Comparison of ENCODE assay signal across 9 cellular contexts in genomic region chr6:139290787-139291294, GRCh38. TPM values are rescaled to one million over a fixed set of nuclear protein-coding genes. Genes with fewer than 3 reads are reported as not detected.
A peak's percentile ranks its signal among the peaks of the same experiment; 100 is the strongest.
DNase-seq lines count a peak whose midpoint lies in the region; ATAC-seq, FAIRE-seq and TF ChIP-seq lines count a peak whose summit lies in the region.
"Had no signal": no experiment of that assay in that cellular context is flagged by ENCODE, and none has a peak within 500 bp of the region (broad histone marks: within the 10 kb centered on the region; RNA-seq: fewer than 3 reads in every experiment).

No MANE protein-coding gene starts in this region.

- H3K36me3 ChIP-seq in GM06990 (ENCODE audit: control insufficient read depth, insufficient read depth, low read length) (no peaks in the 10 kb centered on the region), keratinocyte (ENCODE audit: control insufficient read depth in 2 of 2, extremely low read depth in 1 of 2, insufficient read depth in 2 of 2, low read length in 2 of 2) (no peaks in the 10 kb centered on the region), testis (ENCODE audit: low read depth, missing control alignments) (no peaks in the 10 kb centered on the region)

- dilution Hi-C loops in keratinocyte (cut with MboI; ENCODE audit: extremely low pct_ligation_motif_present, low sequenced_read_pairs), result no loop called here

- H3K9ac ChIP-seq in keratinocyte (ENCODE audit: control insufficient read depth, extremely low read depth, insufficient read depth, low read length), result no peak overlapping the region

- TF ChIP-seq CTCF in GM06990 (IDR thresholded peaks at IDR 0.05; ENCODE audit: insufficient read depth, low read length, poor library complexity, severe bottlenecking), result no peak
- TF ChIP-seq CTCF in keratinocyte (optimal IDR thresholded peaks at IDR 0.05 in 1 of 3, IDR thresholded peaks at IDR 0.05 in 1 of 3, conservative IDR thresholded peaks at IDR 0.05 in 1 of 3; ENCODE audit: extremely low read depth in 1 of 3, insufficient read depth in 2 of 3, low read length in 3 of 3), result no peak
- no peak for TF ChIP-seq CTCF in testis (IDR thresholded peaks at IDR 0.05)

- peaks cover 22% of the 10 kb centered on the region for H3K4me1 ChIP-seq in keratinocyte (ENCODE audit: control insufficient read depth, extremely low read depth, insufficient read depth, low read length)
- H3K4me1 ChIP-seq in testis, result peaks cover 15% of the 10 kb centered on the region

- FAIRE-seq in keratinocyte (lab: Jason Lieb, UNC), result peak; percentile 60

- no peak overlapping the region for H3K4me2 ChIP-seq in keratinocyte (ENCODE audit: control insufficient read depth, extremely low read depth, insufficient read depth, low read depth, low read length)

- peaks cover 0 to 8% of the 10 kb centered on the region in 2 donors for H3K36me3 Mint-ChIP-seq in activated naive CD4-positive, alpha-beta T cell treated with anti-CD3 and anti-CD28 coated beads, Interleukin-2, amount 50 U/mL, for 72 hours

- H3K9me3 Mint-ChIP-seq in activated naive CD4-positive, alpha-beta T cell treated with anti-CD3 and anti-CD28 coated beads, Interleukin-2, amount 50 U/mL, for 72 hours, result peaks cover 0 to 16% of the 10 kb centered on the region in 2 donors

- ATAC-seq in GM21381 (IDR thresholded peaks at IDR 0.05; ENCODE audit: unreplicated experiment), result peak; percentile 77
- peak; percentile 86 for ATAC-seq in HG03571 (IDR thresholded peaks at IDR 0.05; ENCODE audit: unreplicated experiment)
- peak; percentile 34 to 44 for ATAC-seq in activated naive CD4-positive, alpha-beta T cell treated with anti-CD3 and anti-CD28 coated beads, Interleukin-2, amount 50 U/mL, for 72 hours

- H4K20me1 ChIP-seq in keratinocyte (ENCODE audit: control insufficient read depth, extremely low read depth, insufficient read depth, low read length), result no peaks in the 10 kb centered on the region

- H3K9me3 ChIP-seq in keratinocyte (ENCODE audit: control insufficient read depth, low read depth, low read length) (no peaks in the 10 kb centered on the region), testis (no peaks in the 10 kb centered on the region)

- H3K27ac Mint-ChIP-seq in activated naive CD4-positive, alpha-beta T cell treated with anti-CD3 and anti-CD28 coated beads, Interleukin-2, amount 50 U/mL, for 72 hours, result peak overlapping the region; percentile 94 to 96

- H3K27ac ChIP-seq in keratinocyte (ENCODE audit: control insufficient read depth, insufficient read depth, low read length), result no peak overlapping the region
- peak overlapping the region; percentile 40 to 52 for H3K27ac ChIP-seq in testis
- H3K27ac ChIP-seq: SK-N-MC had no signal

- H3K9me1 ChIP-seq in keratinocyte (ENCODE audit: control insufficient read depth, extremely low read depth, insufficient read depth, low read length), result no peaks in the 10 kb centered on the region

- TF ChIP-seq POLR2A in testis (IDR thresholded peaks at IDR 0.05), result no peak

- no peaks in the 10 kb centered on the region for H3K79me2 ChIP-seq in keratinocyte (ENCODE audit: control insufficient read depth, insufficient read depth, low read length)

- intact Hi-C loops in testis (cut with DNase I; ENCODE audit: low total_unique reads) (no loop called here), posterior vena cava (cut with DNase I) (no loop called here)

- H3K27me3 ChIP-seq in GM06990 (replicated peaks; ENCODE audit: control insufficient read depth, insufficient read depth, low read length), result no peaks in the 10 kb centered on the region
- H3K27me3 ChIP-seq in keratinocyte (ENCODE audit: control insufficient read depth, extremely low read depth, insufficient read depth, low read length), result no peaks in the 10 kb centered on the region
- H3K27me3 ChIP-seq in testis, result no peaks in the 10 kb centered on the region

- DNase-seq in GM06990 (ENCODE audit: extremely low read depth, insufficient read length) (peak; percentile 68), keratinocyte (ENCODE audit: low read depth, low spot score) (no peak), testis (peak; percentile 26), SW480 (ENCODE audit: low spot score) (no peak), posterior vena cava (ENCODE audit: low spot score) (no peak)
- DNase-seq in activated naive CD4-positive, alpha-beta T cell treated with anti-CD3 and anti-CD28 coated beads, Interleukin-2, amount 50 U/mL, for 72 hours (ENCODE audit: low spot score in 2 of 2), result no peak

- H3K4me3 ChIP-seq in GM06990 (replicated peaks; ENCODE audit: low read depth, low read length), result peak overlapping the region; percentile 4; the same call in 1 of the 2 replicates
- H3K4me3 ChIP-seq in keratinocyte (ENCODE audit: control insufficient read depth in 2 of 3, extremely low read depth in 1 of 3, insufficient read depth in 2 of 3, low read depth in 1 of 3, low read length in 3 of 3), result no peak overlapping the region
- no peak overlapping the region for H3K4me3 ChIP-seq in testis
- H3K4me3 ChIP-seq: SK-N-MC had no signal

- WGBS in testis, 2 donors, result 19 to 29% methylated on average over 4 of the region's 4 CpGs

- no peak overlapping the region for H2AFZ ChIP-seq in keratinocyte (ENCODE audit: control insufficient read depth, low read length)

RNA-seq across cellular contexts. Expression of gene TXLNB, which starts 1.0 kb away (rescaled TPM):
- under 1 TPM; 0.31 to 0.32 TPM for total RNA-seq in activated naive CD4-positive, alpha-beta T cell treated with anti-CD3 and anti-CD28 coated beads, Interleukin-2, amount 50 U/mL, for 72 hours
- polyA plus RNA-seq in keratinocyte (0.01 to 0.04 TPM (median 0.03 TPM) in 3 replicates), testis (ENCODE audit: insufficient read depth, low read depth, low replicate concordance) (4.5 TPM)
- not detected for polyA plus RNA-seq in keratinocyte (2011; ENCODE audit: low read depth)
- polyA plus RNA-seq in keratinocyte (2011; cell fraction: cytosol; rRNA removed), result 0.03 and 0.05 TPM in 2 replicates
- polyA plus RNA-seq in keratinocyte (2011; cell fraction: nucleus; rRNA removed), result 0.03 and 0.04 TPM in 2 replicates
- not detected in 2 replicates for polyA plus RNA-seq in keratinocyte (2012; ENCODE audit: low replicate concordance)
- polyA minus RNA-seq in keratinocyte, result 0.06 TPM in 1 of 3 replicates, not detected in the others
- polyA minus RNA-seq in keratinocyte (2011; cell fraction: cytosol; rRNA and poly(A)+ RNA removed), result not detected
- not detected in 2 replicates for polyA minus RNA-seq in keratinocyte (2011; cell fraction: nucleus; rRNA and poly(A)+ RNA removed)
- total RNA-seq in testis (1 to 10 TPM; 3.7 to 4.1 TPM), posterior vena cava (1 to 10 TPM; 1.1 to 1.7 TPM)

Comparison
In these comparisons a context has a peak if more than half of its experiments do, and no peak if none do; other contexts are left out.
1. DNase-seq: peak in GM06990 (single experiment) and testis (single experiment); none in activated naive CD4-positive, alpha-beta T cell treated with anti-CD3 and anti-CD28 coated beads, Interleukin-2, amount 50 U/mL, for 72 hours (0 of 2), keratinocyte (single experiment), SW480 (single experiment) and posterior vena cava (single experiment).
2. Peak in every context shown above with its lines, with median percentiles within 50 percentile points of each other: ATAC-seq.